Comparison of ENCODE assay signal across 21 cellular contexts in the genomic region with DNA sequence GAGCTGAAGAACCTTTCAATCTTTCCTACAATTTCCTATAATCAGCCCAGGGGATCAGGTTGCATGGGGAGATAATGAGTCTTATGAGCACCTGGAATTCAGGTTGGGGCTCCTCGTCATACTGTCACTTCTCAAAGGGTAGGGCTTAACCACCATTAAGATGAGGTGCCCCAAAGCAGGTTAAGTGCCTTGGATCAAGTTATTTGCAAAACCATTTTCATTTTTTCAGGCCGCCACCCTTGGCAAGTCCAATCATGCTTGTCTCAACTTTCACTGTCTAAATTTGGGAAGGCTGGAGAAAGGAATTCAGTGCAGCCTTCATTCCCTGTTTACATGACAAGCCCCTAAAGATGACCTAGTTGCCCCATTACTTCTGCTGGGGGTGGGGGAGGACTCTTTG. TPM values are rescaled to one million over a fixed set of nuclear protein-coding genes. Genes with fewer than 3 reads are reported as not detected.
DNase-seq lines count a peak whose midpoint lies in the region; ATAC-seq and TF ChIP-seq lines count a peak whose summit lies in the region.
"Had no signal": no experiment of that assay in that cellular context is flagged by ENCODE, and none has a peak within 500 bp of the region (broad histone marks: within the 10 kb centered on the region; RNA-seq: fewer than 3 reads in every experiment).

No MANE protein-coding gene starts in this region.

- no peak for ATAC-seq in stimulated activated memory B cell treated with anti-CD40 and anti-IgM and Interleukin-4, amounts not matched to agents 10 μg/mL and 1 μg/mL and 100 μg/mL, for 72 hours

- no peaks in the 10 kb centered on the region for H3K27me3 ChIP-seq in esophagus squamous epithelium
- H3K27me3 ChIP-seq: BLaER1, testis had no signal

- WGBS in esophagus squamous epithelium, 2 donors: 47 to 52% methylated on average over 2 of the region's 2 CpGs

- no peak for TF ChIP-seq CTCF in esophagus squamous epithelium (IDR thresholded peaks at IDR 0.05)

- H3K27ac ChIP-seq in esophagus squamous epithelium: peak overlapping the region; percentile 34 to 81 (median 70)
- H3K27ac ChIP-seq: BLaER1, testis had no signal

- H3K4me3 ChIP-seq in esophagus squamous epithelium: no peak overlapping the region
- H3K4me3 ChIP-seq: BLaER1, testis had no signal

- H3K4me1 Mint-ChIP-seq in stimulated activated memory B cell treated with anti-CD40 and anti-IgM and Interleukin-4, amounts not matched to agents 10 μg/mL and 1 μg/mL and 100 μg/mL, for 72 hours: no peaks in the 10 kb centered on the region

- intact Hi-C loops in esophagus squamous epithelium (cut with DNase I) (no loop called here), posterior vena cava (cut with DNase I) (no loop called here)

- peaks cover 0 to 43% (median 5%) of the 10 kb centered on the region in 3 donors for H3K4me1 ChIP-seq in esophagus squamous epithelium
- H3K4me1 ChIP-seq: BLaER1, testis had no signal

- H3K27me3 Mint-ChIP-seq in stimulated activated memory B cell treated with anti-CD40 and anti-IgM and Interleukin-4, amounts not matched to agents 10 μg/mL and 1 μg/mL and 100 μg/mL, for 72 hours: no peaks in the 10 kb centered on the region

- no peak for TF ChIP-seq POLR2A in esophagus squamous epithelium (IDR thresholded peaks at IDR 0.05)

- peaks cover 0 to 33% (median 0%) of the 10 kb centered on the region in 3 donors for H3K36me3 ChIP-seq in esophagus squamous epithelium
- H3K36me3 ChIP-seq: BLaER1 had no signal

- no peaks in the 10 kb centered on the region for H3K9me3 Mint-ChIP-seq in stimulated activated memory B cell treated with anti-CD40 and anti-IgM and Interleukin-4, amounts not matched to agents 10 μg/mL and 1 μg/mL and 100 μg/mL, for 72 hours

- H3K36me3 Mint-ChIP-seq in stimulated activated memory B cell treated with anti-CD40 and anti-IgM and Interleukin-4, amounts not matched to agents 10 μg/mL and 1 μg/mL and 100 μg/mL, for 72 hours: no peaks in the 10 kb centered on the region

- no peak overlapping the region for H3K4me3 Mint-ChIP-seq in stimulated activated memory B cell treated with anti-CD40 and anti-IgM and Interleukin-4, amounts not matched to agents 10 μg/mL and 1 μg/mL and 100 μg/mL, for 72 hours

- no peaks in the 10 kb centered on the region for H3K9me3 ChIP-seq in esophagus squamous epithelium
- H3K9me3 ChIP-seq: BLaER1, testis had no signal

- DNase-seq in NCI-H1417 (lab: John Stamatoyannopoulos, UW) (peak in 2 of 3 experiments; percentile 19 to 36), NCI-H1417 treated with DMSO at 0.1 percent for 48 hours (lab: John Stamatoyannopoulos, UW) (no peak), NCI-H526 treated with DMSO at 0.1 percent for 48 hours (lab: John Stamatoyannopoulos, UW) (peak; percentile 29), esophagus squamous epithelium (lab: John Stamatoyannopoulos, UW) (no peak), GF-D8 (lab: John Stamatoyannopoulos, UW) (no peak), posterior vena cava (ENCODE audit: low spot score) (no peak)
- DNase-seq in activated CD4-positive, alpha-beta T cell treated with anti-CD3 and anti-CD28 coated beads, Interleukin-2, amount 50 U/mL, for 1 hour: no peak
- DNase-seq: activated CD4-positive, alpha-beta T cell treated with anti-CD3 and anti-CD28 coated beads, Interleukin-2, amount 50 U/mL, for 4 hours; activated naive CD4-positive, alpha-beta T cell treated with Interleukin-2 at 50 U/mL for 16 hours; anterior cingulate cortex; effector CD4-positive, alpha-beta T cell; GOT3; IMR-90; kidney; mesendoderm; NCI-H226; SHP77 treated with DMSO at 0.1 percent for 48 hours; T-helper 1 cell; testis had no signal

- peak overlapping the region; percentile 46 for H3K27ac Mint-ChIP-seq in stimulated activated memory B cell treated with anti-CD40 and anti-IgM and Interleukin-4, amounts not matched to agents 10 μg/mL and 1 μg/mL and 100 μg/mL, for 72 hours

RNA-seq across cellular contexts. Expression of gene TANGO6, which starts 44.9 kb away (rescaled TPM):
- total RNA-seq in esophagus squamous epithelium (10 to 100 TPM in 2 of 4 donors, 1 to 10 TPM in 2; 5.5 to 15.8 (median 10.1) TPM), posterior vena cava (10 to 100 TPM; 16.9 to 22.2 TPM)

Comparison
In these comparisons a context has a peak if more than half of its experiments do, and no peak if none do; other contexts are left out.
1. DNase-seq: peak in NCI-H1417 (2 of 3) and NCI-H526 treated with DMSO at 0.1 percent for 48 hours (single experiment); none in NCI-H1417 treated with DMSO at 0.1 percent for 48 hours (single experiment), esophagus squamous epithelium (single experiment), GF-D8 (single experiment), activated CD4-positive, alpha-beta T cell treated with anti-CD3 and anti-CD28 coated beads, Interleukin-2, amount 50 U/mL, for 1 hour (single experiment) and posterior vena cava (single experiment).